ENCODE assay signal across 15 cellular contexts in genomic region chr7:6480323-6480660, GRCh38. TPM values are rescaled to one million over a fixed set of nuclear protein-coding genes. Genes with fewer than 3 reads are reported as not detected.
DNase-seq lines count a peak whose midpoint lies in the region; ATAC-seq and TF ChIP-seq lines count a peak whose summit lies in the region.
"Had no signal": no experiment of that assay in that cellular context is flagged by ENCODE, and none has a peak within 500 bp of the region (broad histone marks: within the 10 kb centered on the region; RNA-seq: fewer than 3 reads in every experiment).

No MANE protein-coding gene starts in this region.

- H3K4me2 ChIP-seq in smooth muscle cell: peak overlapping the region; percentile 99
- H3K4me2 ChIP-seq: KMS-11 had no signal

- no peak overlapping the region for H2AFZ ChIP-seq in smooth muscle cell (ENCODE audit: low read depth)

- H3K4me3 Mint-ChIP-seq in activated CD8-positive, alpha-beta memory T cell treated with anti-CD3 and anti-CD28 coated beads, Interleukin-2, amount 10 ng/mL, durations not matched to agents 7 days and 5 days: no peak overlapping the region

- no peaks in the 10 kb centered on the region for H3K27me3 Mint-ChIP-seq in activated CD8-positive, alpha-beta memory T cell treated with anti-CD3 and anti-CD28 coated beads, Interleukin-2, amount 10 ng/mL, durations not matched to agents 7 days and 5 days

- H3K36me3 ChIP-seq in smooth muscle cell (ENCODE audit: low read depth): no peaks in the 10 kb centered on the region
- H3K36me3 ChIP-seq: transverse colon had no signal

- no peaks in the 10 kb centered on the region for H3K9me3 ChIP-seq in smooth muscle cell (replicated peaks; ENCODE audit: low read depth)
- H3K9me3 ChIP-seq: transverse colon had no signal

- CTCF ChIA-PET in activated CD8-positive, alpha-beta memory T cell treated with anti-CD3 and anti-CD28 coated beads, Interleukin-2, amount 10 ng/mL, durations not matched to agents 7 days and 5 days (lab: Charles Lee): no interaction called here

- peak overlapping the region; percentile 52 for H3K4me3 ChIP-seq in fibroblast of villous mesenchyme (ENCODE audit: low read depth, low read length)
- peak overlapping the region; percentile 99 for H3K4me3 ChIP-seq in smooth muscle cell
- H3K4me3 ChIP-seq: transverse colon had no signal

- peaks cover 75% of the 10 kb centered on the region for H3K4me1 Mint-ChIP-seq in activated CD8-positive, alpha-beta memory T cell treated with anti-CD3 and anti-CD28 coated beads, Interleukin-2, amount 10 ng/mL, durations not matched to agents 7 days and 5 days

- H3K79me2 ChIP-seq in smooth muscle cell (ENCODE audit: low read depth): peaks cover 93% of the 10 kb centered on the region

- 63% methylated on average over 5 of the region's 5 CpGs for WGBS in smooth muscle cell (ENCODE audit: low lambda C conversion rate)

- H3K36me3 Mint-ChIP-seq in activated CD8-positive, alpha-beta memory T cell treated with anti-CD3 and anti-CD28 coated beads, Interleukin-2, amount 10 ng/mL, durations not matched to agents 7 days and 5 days: peaks cover 26% of the 10 kb centered on the region

- H3F3A ChIP-seq in smooth muscle cell (ENCODE audit: low read depth): peaks cover 4% of the 10 kb centered on the region

- peak overlapping the region; percentile 47 for H3K9ac ChIP-seq in smooth muscle cell (ENCODE audit: low read depth)
- H3K9ac ChIP-seq: KMS-11 had no signal

- H4K20me1 ChIP-seq in smooth muscle cell (ENCODE audit: low read depth): peaks cover 80% of the 10 kb centered on the region

- peaks cover 10% of the 10 kb centered on the region for H3K4me1 ChIP-seq in smooth muscle cell (ENCODE audit: low read depth)

- peak overlapping the region; percentile 46 for H3K27ac ChIP-seq in smooth muscle cell (ENCODE audit: low read depth)
- H3K27ac ChIP-seq: epithelial cell of prostate, KMS-11 had no signal

- DNase-seq in activated CD8-positive, alpha-beta memory T cell treated with anti-CD3 and anti-CD28 coated beads, Interleukin-2, amount 10 ng/mL, durations not matched to agents 7 days and 5 days: no peak
- DNase-seq in activated CD8-positive, alpha-beta memory T cell treated with anti-CD3 and anti-CD28 coated beads, Interleukin-2, amount 50 U/mL, for 48 hours: no peak
- DNase-seq in LHCN-M2 (ENCODE audit: low read depth) (peak; percentile 38), fibroblast of villous mesenchyme (ENCODE audit: low read depth) (no peak), smooth muscle cell (lab: John Stamatoyannopoulos, UW; ENCODE audit: unreplicated experiment) (no peak), superior temporal gyrus (ENCODE audit: extremely low spot score) (no peak), amygdala (lab: John Stamatoyannopoulos, UW) (no peak)
- DNase-seq: activated T-cell treated with anti-CD3 and anti-CD28 coated beads for 4 hours, GDM1, NCI-H2171, transverse colon had no signal

- ATAC-seq in activated CD8-positive, alpha-beta memory T cell treated with anti-CD3 and anti-CD28 coated beads, Interleukin-2, amount 10 ng/mL, durations not matched to agents 7 days and 5 days: no peak
- no peak for ATAC-seq in GM18873 (IDR thresholded peaks at IDR 0.05; ENCODE audit: low FRiP score, unreplicated experiment)
- ATAC-seq: sciatic nerve had no signal

- TF ChIP-seq CTCF in fibroblast of villous mesenchyme (IDR thresholded peaks at IDR 0.05; ENCODE audit: insufficient read depth, low read depth, low read length) (no peak), smooth muscle cell (IDR thresholded peaks at IDR 0.05; ENCODE audit: borderline replicate concordance, insufficient read depth, poor library complexity, severe bottlenecking) (no peak)

- H3K27me3 ChIP-seq in smooth muscle cell (ENCODE audit: low read depth): no peaks in the 10 kb centered on the region
- H3K27me3 ChIP-seq: transverse colon had no signal

- peak overlapping the region; percentile 85 for H3K27ac Mint-ChIP-seq in activated CD8-positive, alpha-beta memory T cell treated with anti-CD3 and anti-CD28 coated beads, Interleukin-2, amount 10 ng/mL, durations not matched to agents 7 days and 5 days

- no peaks in the 10 kb centered on the region for H3K9me3 Mint-ChIP-seq in activated CD8-positive, alpha-beta memory T cell treated with anti-CD3 and anti-CD28 coated beads, Interleukin-2, amount 10 ng/mL, durations not matched to agents 7 days and 5 days (ENCODE audit: low read depth)

RNA-seq across cellular contexts. Expression of gene KDELR2, which starts 3.7 kb away (rescaled TPM):
- 10 to 100 TPM; 56.2 to 66.0 TPM for total RNA-seq in activated CD8-positive, alpha-beta memory T cell treated with anti-CD3 and anti-CD28 coated beads, Interleukin-2, amount 10 ng/mL, durations not matched to agents 7 days and 5 days
- 212 and 239 TPM in 2 replicates for total RNA-seq in LHCN-M2 (2014; rRNA removed)
- polyA plus RNA-seq in LHCN-M2 (2012): 215 TPM
- 200 and 383 TPM in 2 replicates for total RNA-seq in fibroblast of villous mesenchyme
- total RNA-seq in smooth muscle cell: 407 and 420 TPM in 2 replicates
- polyA plus RNA-seq in smooth muscle cell: 624 and 689 TPM in 2 replicates

RNA-seq across cellular contexts. Expression of gene DAGLB, which starts 32.5 kb away (rescaled TPM):
- 10 to 100 TPM; 21.6 to 22.2 TPM for total RNA-seq in activated CD8-positive, alpha-beta memory T cell treated with anti-CD3 and anti-CD28 coated beads, Interleukin-2, amount 10 ng/mL, durations not matched to agents 7 days and 5 days
- total RNA-seq in LHCN-M2 (2014; rRNA removed) (18.3 and 23.6 TPM in 2 replicates), fibroblast of villous mesenchyme (18.0 and 29.4 TPM in 2 replicates), smooth muscle cell (11.1 and 21.3 TPM in 2 replicates)
- 17.6 TPM for polyA plus RNA-seq in LHCN-M2 (2012)
- 14.1 and 17.1 TPM in 2 replicates for polyA plus RNA-seq in smooth muscle cell
